Comparison of ENCODE assay signal across 1 cellular context in the genomic region with DNA sequence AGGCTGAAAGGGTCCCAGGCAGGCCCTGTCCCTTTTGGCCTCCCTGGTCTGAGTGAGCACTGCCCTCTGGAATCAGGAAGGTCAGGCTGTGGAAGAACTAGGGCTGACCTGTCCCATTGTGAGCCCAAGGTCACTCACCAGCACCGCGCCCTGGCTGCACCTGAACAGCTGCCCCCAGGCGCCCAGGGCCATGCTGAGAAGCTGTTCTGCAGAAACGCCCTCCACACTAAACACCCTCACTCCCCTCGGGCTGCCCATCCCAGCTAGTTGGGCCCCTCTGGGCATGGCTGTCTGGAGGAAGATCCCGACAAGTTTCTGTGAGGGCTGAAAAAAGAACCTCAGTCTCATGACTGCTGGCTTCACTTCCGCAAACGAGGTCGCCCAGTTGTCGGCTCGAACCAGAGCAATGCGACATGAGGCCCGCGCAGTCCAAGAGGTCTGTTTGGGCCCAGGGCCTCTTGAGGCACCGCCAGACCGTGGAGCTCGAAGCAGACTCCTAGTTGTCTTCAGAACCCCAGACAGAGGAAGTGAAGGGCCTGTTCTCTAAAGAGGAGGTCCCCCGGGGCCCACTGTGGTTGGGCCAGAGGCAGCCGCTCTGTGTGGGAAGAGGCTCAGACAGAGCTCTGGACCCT.
TF ChIP-seq lines count a peak whose summit lies in the region.

No MANE protein-coding gene starts in this region.

TF ChIP-seq in WTC11, 78 proteins besides CTCF, POLR2A, EP300 and RAD21 (continued from another document):
- TF ChIP-seq, protein P1, sequence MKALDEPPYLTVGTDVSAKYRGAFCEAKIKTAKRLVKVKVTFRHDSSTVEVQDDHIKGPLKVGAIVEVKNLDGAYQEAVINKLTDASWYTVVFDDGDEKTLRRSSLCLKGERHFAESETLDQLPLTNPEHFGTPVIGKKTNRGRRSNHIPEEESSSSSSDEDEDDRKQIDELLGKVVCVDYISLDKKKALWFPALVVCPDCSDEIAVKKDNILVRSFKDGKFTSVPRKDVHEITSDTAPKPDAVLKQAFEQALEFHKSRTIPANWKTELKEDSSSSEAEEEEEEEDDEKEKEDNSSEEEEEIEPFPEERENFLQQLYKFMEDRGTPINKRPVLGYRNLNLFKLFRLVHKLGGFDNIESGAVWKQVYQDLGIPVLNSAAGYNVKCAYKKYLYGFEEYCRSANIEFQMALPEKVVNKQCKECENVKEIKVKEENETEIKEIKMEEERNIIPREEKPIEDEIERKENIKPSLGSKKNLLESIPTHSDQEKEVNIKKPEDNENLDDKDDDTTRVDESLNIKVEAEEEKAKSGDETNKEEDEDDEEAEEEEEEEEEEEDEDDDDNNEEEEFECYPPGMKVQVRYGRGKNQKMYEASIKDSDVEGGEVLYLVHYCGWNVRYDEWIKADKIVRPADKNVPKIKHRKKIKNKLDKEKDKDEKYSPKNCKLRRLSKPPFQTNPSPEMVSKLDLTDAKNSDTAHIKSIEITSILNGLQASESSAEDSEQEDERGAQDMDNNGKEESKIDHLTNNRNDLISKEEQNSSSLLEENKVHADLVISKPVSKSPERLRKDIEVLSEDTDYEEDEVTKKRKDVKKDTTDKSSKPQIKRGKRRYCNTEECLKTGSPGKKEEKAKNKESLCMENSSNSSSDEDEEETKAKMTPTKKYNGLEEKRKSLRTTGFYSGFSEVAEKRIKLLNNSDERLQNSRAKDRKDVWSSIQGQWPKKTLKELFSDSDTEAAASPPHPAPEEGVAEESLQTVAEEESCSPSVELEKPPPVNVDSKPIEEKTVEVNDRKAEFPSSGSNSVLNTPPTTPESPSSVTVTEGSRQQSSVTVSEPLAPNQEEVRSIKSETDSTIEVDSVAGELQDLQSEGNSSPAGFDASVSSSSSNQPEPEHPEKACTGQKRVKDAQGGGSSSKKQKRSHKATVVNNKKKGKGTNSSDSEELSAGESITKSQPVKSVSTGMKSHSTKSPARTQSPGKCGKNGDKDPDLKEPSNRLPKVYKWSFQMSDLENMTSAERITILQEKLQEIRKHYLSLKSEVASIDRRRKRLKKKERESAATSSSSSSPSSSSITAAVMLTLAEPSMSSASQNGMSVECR (CRISPR knock-in tag; IDR thresholded peaks at IDR 0.05; ENCODE audit: borderline replicate concordance) = no peak
- TF ChIP-seq, protein P2, sequence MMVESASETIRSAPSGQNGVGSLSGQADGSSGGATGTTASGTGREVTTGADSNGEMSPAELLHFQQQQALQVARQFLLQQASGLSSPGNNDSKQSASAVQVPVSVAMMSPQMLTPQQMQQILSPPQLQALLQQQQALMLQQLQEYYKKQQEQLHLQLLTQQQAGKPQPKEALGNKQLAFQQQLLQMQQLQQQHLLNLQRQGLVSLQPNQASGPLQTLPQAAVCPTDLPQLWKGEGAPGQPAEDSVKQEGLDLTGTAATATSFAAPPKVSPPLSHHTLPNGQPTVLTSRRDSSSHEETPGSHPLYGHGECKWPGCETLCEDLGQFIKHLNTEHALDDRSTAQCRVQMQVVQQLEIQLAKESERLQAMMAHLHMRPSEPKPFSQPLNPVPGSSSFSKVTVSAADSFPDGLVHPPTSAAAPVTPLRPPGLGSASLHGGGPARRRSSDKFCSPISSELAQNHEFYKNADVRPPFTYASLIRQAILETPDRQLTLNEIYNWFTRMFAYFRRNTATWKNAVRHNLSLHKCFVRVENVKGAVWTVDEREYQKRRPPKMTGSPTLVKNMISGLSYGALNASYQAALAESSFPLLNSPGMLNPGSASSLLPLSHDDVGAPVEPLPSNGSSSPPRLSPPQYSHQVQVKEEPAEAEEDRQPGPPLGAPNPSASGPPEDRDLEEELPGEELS (CRISPR knock-in tag; IDR thresholded peaks at IDR 0.05) = no peak
- TF ChIP-seq, protein P3, sequence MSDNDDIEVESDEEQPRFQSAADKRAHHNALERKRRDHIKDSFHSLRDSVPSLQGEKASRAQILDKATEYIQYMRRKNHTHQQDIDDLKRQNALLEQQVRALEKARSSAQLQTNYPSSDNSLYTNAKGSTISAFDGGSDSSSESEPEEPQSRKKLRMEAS (CRISPR knock-in tag; IDR thresholded peaks at IDR 0.05) = no peak
- TF ChIP-seq, protein P4, sequence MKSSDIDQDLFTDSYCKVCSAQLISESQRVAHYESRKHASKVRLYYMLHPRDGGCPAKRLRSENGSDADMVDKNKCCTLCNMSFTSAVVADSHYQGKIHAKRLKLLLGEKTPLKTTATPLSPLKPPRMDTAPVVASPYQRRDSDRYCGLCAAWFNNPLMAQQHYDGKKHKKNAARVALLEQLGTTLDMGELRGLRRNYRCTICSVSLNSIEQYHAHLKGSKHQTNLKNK (CRISPR knock-in tag; IDR thresholded peaks at IDR 0.05) = no peak
- TF ChIP-seq RELA (CRISPR knock-in tag; IDR thresholded peaks at IDR 0.05; ENCODE audit: borderline replicate concordance) (no peak), FOXK1 (CRISPR knock-in tag; IDR thresholded peaks at IDR 0.05) (no peak), RORB (CRISPR knock-in tag; IDR thresholded peaks at IDR 0.05) (no peak), PRRX2 (CRISPR knock-in tag; IDR thresholded peaks at IDR 0.05) (no peak), OVOL2 (CRISPR knock-in tag; IDR thresholded peaks at IDR 0.05; ENCODE audit: borderline replicate concordance) (no peak), SP1 (CRISPR knock-in tag; conservative IDR thresholded peaks at IDR 0.05) (no peak), JUN (CRISPR knock-in tag; IDR thresholded peaks at IDR 0.05) (no peak)
- TF ChIP-seq, protein P5, sequence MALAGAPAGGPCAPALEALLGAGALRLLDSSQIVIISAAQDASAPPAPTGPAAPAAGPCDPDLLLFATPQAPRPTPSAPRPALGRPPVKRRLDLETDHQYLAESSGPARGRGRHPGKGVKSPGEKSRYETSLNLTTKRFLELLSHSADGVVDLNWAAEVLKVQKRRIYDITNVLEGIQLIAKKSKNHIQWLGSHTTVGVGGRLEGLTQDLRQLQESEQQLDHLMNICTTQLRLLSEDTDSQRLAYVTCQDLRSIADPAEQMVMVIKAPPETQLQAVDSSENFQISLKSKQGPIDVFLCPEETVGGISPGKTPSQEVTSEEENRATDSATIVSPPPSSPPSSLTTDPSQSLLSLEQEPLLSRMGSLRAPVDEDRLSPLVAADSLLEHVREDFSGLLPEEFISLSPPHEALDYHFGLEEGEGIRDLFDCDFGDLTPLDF (CRISPR knock-in tag; IDR thresholded peaks at IDR 0.05) = no peak
- TF ChIP-seq, protein P6, sequence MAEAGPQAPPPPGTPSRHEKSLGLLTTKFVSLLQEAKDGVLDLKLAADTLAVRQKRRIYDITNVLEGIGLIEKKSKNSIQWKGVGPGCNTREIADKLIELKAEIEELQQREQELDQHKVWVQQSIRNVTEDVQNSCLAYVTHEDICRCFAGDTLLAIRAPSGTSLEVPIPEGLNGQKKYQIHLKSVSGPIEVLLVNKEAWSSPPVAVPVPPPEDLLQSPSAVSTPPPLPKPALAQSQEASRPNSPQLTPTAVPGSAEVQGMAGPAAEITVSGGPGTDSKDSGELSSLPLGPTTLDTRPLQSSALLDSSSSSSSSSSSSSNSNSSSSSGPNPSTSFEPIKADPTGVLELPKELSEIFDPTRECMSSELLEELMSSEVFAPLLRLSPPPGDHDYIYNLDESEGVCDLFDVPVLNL (CRISPR knock-in tag; IDR thresholded peaks at IDR 0.05; ENCODE audit: borderline replicate concordance, low read depth) = no peak
